10 cellular contexts compared by ENCODE assay signal in the genomic region with DNA sequence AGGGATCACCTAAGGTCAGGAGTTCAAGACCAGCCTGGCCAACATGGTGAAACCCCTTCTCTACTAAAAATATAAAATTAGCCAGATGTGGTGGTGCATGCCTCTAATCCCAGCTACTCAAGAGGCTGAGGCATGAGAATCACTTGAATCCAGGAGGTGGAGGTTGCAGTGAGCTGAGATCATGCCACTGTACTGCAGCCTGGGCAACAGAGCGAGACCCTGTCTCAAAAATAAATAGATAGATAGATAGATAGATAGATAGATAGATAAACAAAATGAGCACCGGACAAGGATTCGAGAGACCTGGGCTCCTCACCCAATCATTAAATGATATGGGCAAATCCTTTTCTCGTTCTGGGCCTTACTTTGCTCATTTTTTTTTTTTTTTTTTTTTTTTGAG. TPM values are rescaled to one million over a fixed set of nuclear protein-coding genes. Genes with fewer than 3 reads are reported as not detected.
DNase-seq lines count a peak whose midpoint lies in the region; ATAC-seq, FAIRE-seq and TF ChIP-seq lines count a peak whose summit lies in the region.
"Not testable (repeated sequence)": the region's sequence is repeated elsewhere in the genome, so short reads cannot be mapped to it uniquely, and the experiment has no call there.
"Had no signal": no experiment of that assay in that cellular context is flagged by ENCODE, and none has a peak within 500 bp of the region (broad histone marks: within the 10 kb centered on the region; RNA-seq: fewer than 3 reads in every experiment).

No MANE protein-coding gene starts in this region.

- not testable (repeated sequence) for TF ChIP-seq RAD21 in A549 (conservative IDR thresholded peaks at IDR 0.05 in 1 of 2, IDR thresholded peaks at IDR 0.05 in 1 of 2)

- H3K27me3 ChIP-seq in RWPE2 (ENCODE audit: insufficient read depth, poor library complexity, severe bottlenecking); left ventricle myocardium inferior (ENCODE audit: low read depth); trophoblast cell (ENCODE audit: insufficient read depth, low read length); spleen (replicated peaks in 1 of 7); tibial nerve: not testable (repeated sequence)

- H3K4me1 ChIP-seq in A549 (peaks cover 41% of the 10 kb centered on the region), RWPE2 (ENCODE audit: insufficient read depth, poor library complexity, severe bottlenecking) (peaks cover 19% of the 10 kb centered on the region), left ventricle myocardium inferior (peaks cover 45% of the 10 kb centered on the region), trophoblast cell (ENCODE audit: control insufficient read depth in 1 of 2, insufficient read depth in 2 of 2, low read length in 2 of 2) (peaks cover 19 to 30% of the 10 kb centered on the region in 2 experiments), spleen (peaks cover 0 to 37% (median 8%) of the 10 kb centered on the region in 6 donors), tibial nerve (peaks cover 0 to 76% (median 30%) of the 10 kb centered on the region in 4 donors)

- not testable (repeated sequence) for TF ChIP-seq EP300 in A549 (IDR thresholded peaks at IDR 0.05); tibial nerve (IDR thresholded peaks at IDR 0.05)

- H3K4me3 ChIP-seq in A549; RWPE2 (ENCODE audit: severe bottlenecking); left ventricle myocardium inferior; trophoblast cell (ENCODE audit: low read depth, low read length); spleen; tibial nerve: not testable (repeated sequence)

- H3K27ac ChIP-seq in A549 (peak overlapping the region; percentile 71 to 93; a peak in 5 of 6 replicates), RWPE2 (ENCODE audit: poor library complexity, severe bottlenecking) (peak overlapping the region; percentile 87), left ventricle myocardium inferior (replicated peaks) (peak overlapping the region; percentile 89), trophoblast cell (ENCODE audit: low read depth, low read length) (peak overlapping the region; percentile 98), spleen (peak overlapping the region in 5 of 8 donors; percentile 67 to 81 (median 74)), tibial nerve (peak overlapping the region; percentile 80 to 96 (median 89))

- peaks cover 68% of the 10 kb centered on the region for H3K4me1 Mint-ChIP-seq in chondrocyte (ENCODE audit: low read depth)
- peaks cover 58% of the 10 kb centered on the region for H3K4me1 Mint-ChIP-seq in mesothelial cell of epicardium

- H3K27ac Mint-ChIP-seq in chondrocyte (ENCODE audit: unreplicated experiment) = peak overlapping the region; percentile 100
- H3K27ac Mint-ChIP-seq in mesothelial cell of epicardium = peak overlapping the region; percentile 100

- not testable (repeated sequence) for H3K4me2 ChIP-seq in A549; trophoblast cell (ENCODE audit: low read length)

- not testable (repeated sequence) for H3K36me3 Mint-ChIP-seq in chondrocyte (ENCODE audit: low read depth); mesothelial cell of epicardium

- H4K91ac ChIP-seq in trophoblast cell (ENCODE audit: low read depth, low read length) = peak overlapping the region; percentile 94

- not testable (repeated sequence) for TF ChIP-seq POLR2A in A549 (IDR thresholded peaks at IDR 0.05; ENCODE audit: low read length); spleen (IDR thresholded peaks at IDR 0.05); tibial nerve (IDR thresholded peaks at IDR 0.05)

- H3K4me3 Mint-ChIP-seq in chondrocyte (ENCODE audit: unreplicated experiment); mesothelial cell of epicardium: not testable (repeated sequence)

- not testable (repeated sequence) for DNase-seq in A549 (ENCODE audit: low read depth in 1 of 2, low spot score in 1 of 2); RWPE2 (ENCODE audit: low spot score); chondrocyte (ENCODE audit: low spot score); left ventricle myocardium inferior; mesothelial cell of epicardium (ENCODE audit: low spot score in 2 of 2, unreplicated experiment in 2 of 2); trophoblast cell; spleen; tibial nerve (ENCODE audit: low spot score in 2 of 2)

- H3K9ac ChIP-seq in trophoblast cell (ENCODE audit: low read length) = not testable (repeated sequence)

- not testable (repeated sequence) for H3K4ac ChIP-seq in trophoblast cell (ENCODE audit: low read depth, low read length)

- ATAC-seq in A549; RWPE2 (ENCODE audit: low read depth): not testable (repeated sequence)

- H3K18ac ChIP-seq in trophoblast cell (ENCODE audit: low read length) = not testable (repeated sequence)

- not testable (repeated sequence) for H3K9me3 Mint-ChIP-seq in chondrocyte (ENCODE audit: low read depth); mesothelial cell of epicardium

- POLR2A ChIA-PET in A549 (lab: Yijun Ruan, JAX) = interaction anchor here (1.7 kb wide), 1 partner anchor 74 kb away, joined by 10 read pairs; the partner anchor contains the start of gene G3BP1

- WGBS in A549 (ENCODE audit: missing lambda C conversion rate) = 92% methylated on average over 4 of the region's 4 CpGs
- WGBS in trophoblast cell (ENCODE audit: extremely low coverage, insufficient coverage, insufficient read length) = no CpG with 5 or more reads among the region's 4 CpGs
- WGBS in spleen, 5 donors = 86 to 96% (median 94%) methylated on average over 4 of the region's 4 CpGs
- 85 to 90% methylated on average over 4 of the region's 4 CpGs for WGBS in tibial nerve, 2 donors

- peak overlapping the region; percentile 34 for H2AK5ac ChIP-seq in trophoblast cell (ENCODE audit: low read length)

- peak overlapping the region; percentile 92 for H2BK5ac ChIP-seq in trophoblast cell (ENCODE audit: low read depth, low read length, poor library complexity)

- not testable (repeated sequence) for H3K36me3 ChIP-seq in RWPE2 (ENCODE audit: low read depth); left ventricle myocardium inferior; trophoblast cell (ENCODE audit: control insufficient read depth in 1 of 2, insufficient read depth in 2 of 2, low read length in 2 of 2); spleen; tibial nerve

- TF ChIP-seq CTCF in A549 (IDR thresholded peaks at IDR 0.05); RWPE2 (IDR thresholded peaks at IDR 0.05; ENCODE audit: poor library complexity, severe bottlenecking); chondrocyte (IDR thresholded peaks at IDR 0.05); left ventricle myocardium inferior (IDR thresholded peaks at IDR 0.05; ENCODE audit: borderline replicate concordance); mesothelial cell of epicardium (IDR thresholded peaks at IDR 0.05; ENCODE audit: unreplicated experiment); spleen (IDR thresholded peaks at IDR 0.05 in 8 of 11, conservative IDR thresholded peaks at IDR 0.05 in 3 of 11); tibial nerve (IDR thresholded peaks at IDR 0.05): not testable (repeated sequence)

- H3K79me1 ChIP-seq in trophoblast cell (ENCODE audit: low read length) = peaks cover 38% of the 10 kb centered on the region

- not testable (repeated sequence) for H4K12ac ChIP-seq in trophoblast cell (ENCODE audit: low read depth, low read length)

- not testable (repeated sequence) for H4K8ac ChIP-seq in trophoblast cell (ENCODE audit: low read depth, low read length)

- peak overlapping the region; percentile 54 for H2BK120ac ChIP-seq in trophoblast cell (ENCODE audit: insufficient read depth, low read length, poor library complexity)

- CTCF ChIA-PET in A549 (lab: Yijun Ruan, JAX) = interaction anchor here (1.2 to 6.9 kb wide), 3 partner anchors 40 to 43 kb away, joined by 10 to 39 read pairs (median 19); no protein-coding TSS in a partner anchor

- H3K9me3 ChIP-seq in A549; RWPE2 (ENCODE audit: severe bottlenecking); left ventricle myocardium inferior (replicated peaks); trophoblast cell (ENCODE audit: insufficient read depth, low read depth, low read length); spleen; tibial nerve: not testable (repeated sequence)

- not testable (repeated sequence) for H3K23ac ChIP-seq in trophoblast cell (ENCODE audit: low read length)

- peak overlapping the region; percentile 88 for H2BK12ac ChIP-seq in trophoblast cell (ENCODE audit: low read length)

- peak overlapping the region; percentile 60 for H3K14ac ChIP-seq in trophoblast cell (ENCODE audit: low read length)

- not testable (repeated sequence) for H2AFZ ChIP-seq in trophoblast cell (ENCODE audit: insufficient read depth, low read length, poor library complexity)

- H3K79me2 ChIP-seq in trophoblast cell (ENCODE audit: control insufficient read depth, insufficient read depth, low read length, poor library complexity) = not testable (repeated sequence)

- intact Hi-C loops in left ventricle myocardium inferior (cut with micrococcal nuclease); spleen (cut with DNase I; ENCODE audit: low total_unique reads): not testable (repeated sequence)

- not testable (repeated sequence) for H3K27me3 Mint-ChIP-seq in chondrocyte (ENCODE audit: low read depth); mesothelial cell of epicardium (ENCODE audit: low read depth)

- not testable (repeated sequence) for FAIRE-seq in A549 (lab: Jason Lieb, UNC)

RNA-seq across cellular contexts. Expression of gene SPARC, which starts 11.4 kb away (rescaled TPM):
- polyA plus RNA-seq in A549 (2011; rRNA removed) = 23.1 and 33.8 TPM in 2 replicates
- 27.1 and 30.5 TPM in 2 replicates for polyA plus RNA-seq in A549 (2012; cell fraction: cytosol; rRNA removed)
- polyA plus RNA-seq in A549 (2012; cell fraction: nucleus; rRNA removed) = 27.8 and 33.0 TPM in 2 replicates
- polyA plus RNA-seq in A549 (2017; fragmentation: RNase III; extraction: RNeasy Plus Mini Kit Qiagen cat#74134 plus additional on column Dnase treatment) = 29.1 to 53.4 TPM (median 45.7 TPM) in 3 replicates
- polyA minus RNA-seq in A549 (2011; rRNA and poly(A)+ RNA removed) = 30.9 and 41.1 TPM in 2 replicates
- 19,093 to 24,474 TPM (median 24,306 TPM) in 3 replicates for total RNA-seq in chondrocyte
- 477 TPM for total RNA-seq in left ventricle myocardium inferior
- 2,843 to 2,896 TPM (median 2,890 TPM) in 3 replicates for total RNA-seq in mesothelial cell of epicardium
- 1,673 and 1,689 TPM in 2 replicates for polyA plus RNA-seq in trophoblast cell (2013)
- total RNA-seq in spleen = 100 to 1,000 TPM; 320 to 963 (median 552) TPM
- 100 to 1,000 TPM in 2 of 3 donors, 10 to 100 TPM in 1; 76.5 to 195 (median 135) TPM for polyA plus RNA-seq in spleen
- 1,000 to 10,000 TPM in 3 of 4 donors, 100 to 1,000 TPM in 1; 918 to 2,129 (median 1,501) TPM for total RNA-seq in tibial nerve
- total RNA-seq: Calu3 had no signal
- polyA plus RNA-seq: CD8-positive, alpha-beta memory T cell had no signal
